8 cellular contexts compared by ENCODE assay signal in genomic region chr6:121436172-121436965, GRCh38. TPM values are rescaled to one million over a fixed set of nuclear protein-coding genes. Genes with fewer than 3 reads are reported as not detected.
DNase-seq lines count a peak whose midpoint lies in the region; ATAC-seq and TF ChIP-seq lines count a peak whose summit lies in the region.

No MANE protein-coding gene starts in this region.

- peaks cover 0 to 33% (median 17%) of the 10 kb centered on the region in 9 donors for H3K4me1 ChIP-seq in heart right ventricle
- peaks cover 0 to 15% (median 14%) of the 10 kb centered on the region in 4 donors for H3K4me1 ChIP-seq in sigmoid colon

- CTCF ChIA-PET in activated CD8-positive, alpha-beta T cell treated with anti-CD3 and anti-CD28 coated beads for 36 hours (lab: Charles Lee): interaction anchor here (1.4 kb wide), 1 partner anchor 10 kb away, joined by 3 read pairs; no protein-coding TSS in a partner anchor

- H3K4me1 Mint-ChIP-seq in activated CD8-positive, alpha-beta T cell treated with anti-CD3 and anti-CD28 coated beads for 36 hours (ENCODE audit: low read depth): peaks cover 17% of the 10 kb centered on the region

- DNase-seq in H4 (ENCODE audit: low spot score) (peak; percentile 3), heart right ventricle (no peak), sigmoid colon (no peak), hypothalamus (lab: John Stamatoyannopoulos, UW) (no peak), DMS114 treated with DMSO at 0.1 percent for 48 hours (lab: John Stamatoyannopoulos, UW; ENCODE audit: unreplicated experiment) (no peak)
- no peak for DNase-seq in activated CD8-positive, alpha-beta T cell treated with anti-CD3 and anti-CD28 coated beads for 36 hours

- peak overlapping the region; percentile 52 for H3K4me3 Mint-ChIP-seq in activated CD8-positive, alpha-beta T cell treated with anti-CD3 and anti-CD28 coated beads for 36 hours

- 1 to 3% methylated on average over 22 of the region's 22 CpGs for WGBS in heart right ventricle, 2 donors
- 4 to 6% methylated on average over 22 of the region's 22 CpGs for WGBS in sigmoid colon, 2 donors

- POLR2A ChIA-PET in activated CD8-positive, alpha-beta T cell treated with anti-CD3 and anti-CD28 coated beads for 36 hours (lab: Charles Lee): no interaction called here

- ATAC-seq in activated CD8-positive, alpha-beta T cell treated with anti-CD3 and anti-CD28 coated beads for 36 hours: no peak
- ATAC-seq in heart right ventricle (peak in 5 of 8 donors; percentile 14 to 43 (median 35)), GM18505 (IDR thresholded peaks at IDR 0.05; ENCODE audit: unreplicated experiment) (no peak), HG02588 (IDR thresholded peaks at IDR 0.05; ENCODE audit: unreplicated experiment) (no peak)

- TF ChIP-seq CTCF in activated CD8-positive, alpha-beta T cell treated with anti-CD3 and anti-CD28 coated beads for 36 hours (IDR thresholded peaks at IDR 0.05): no peak
- no peak for TF ChIP-seq CTCF in heart right ventricle (IDR thresholded peaks at IDR 0.05)
- TF ChIP-seq CTCF in sigmoid colon (IDR thresholded peaks at IDR 0.05): no peak

- TF ChIP-seq POLR2A in sigmoid colon (IDR thresholded peaks at IDR 0.05) (no peak), GM18505 (IDR thresholded peaks at IDR 0.05; ENCODE audit: borderline replicate concordance, extremely low read depth, insufficient read depth, insufficient read length) (no peak)

- no peaks in the 10 kb centered on the region for H3K9me3 Mint-ChIP-seq in activated CD8-positive, alpha-beta T cell treated with anti-CD3 and anti-CD28 coated beads for 36 hours

- intact Hi-C loops in activated CD8-positive, alpha-beta T cell treated with anti-CD3 and anti-CD28 coated beads for 36 hours (cut with micrococcal nuclease): loop anchor here (10.0 kb wide), 1 partner anchor 598 kb away; no protein-coding TSS in a partner anchor
- intact Hi-C loops in heart right ventricle (cut with DNase I): loop anchor here in 8 of 10 donors (2.0 to 10.0 kb wide), 13 partner anchors 148 to 848 kb away; no protein-coding TSS in a partner anchor
- intact Hi-C loops in sigmoid colon (cut with DNase I): loop anchor here (10.0 kb wide), 2 partner anchors 218 to 938 kb away; no protein-coding TSS in a partner anchor

- H3K27me3 ChIP-seq in heart right ventricle (peaks cover 0 to 35% (median 0%) of the 10 kb centered on the region in 7 donors), sigmoid colon (peaks cover 0 to 58% (median 9%) of the 10 kb centered on the region in 3 donors)

- peaks cover 34% of the 10 kb centered on the region for H3K27me3 Mint-ChIP-seq in activated CD8-positive, alpha-beta T cell treated with anti-CD3 and anti-CD28 coated beads for 36 hours

- no peak overlapping the region for H3K27ac Mint-ChIP-seq in activated CD8-positive, alpha-beta T cell treated with anti-CD3 and anti-CD28 coated beads for 36 hours

- peak overlapping the region; percentile 83 to 96 (median 90) for H3K27ac ChIP-seq in heart right ventricle
- peak overlapping the region; percentile 56 to 93 (median 68) for H3K27ac ChIP-seq in sigmoid colon

- H3K4me3 ChIP-seq in heart right ventricle: peak overlapping the region; percentile 54 to 82 (median 72)
- H3K4me3 ChIP-seq in sigmoid colon: peak overlapping the region; percentile 39 to 54 (median 50)

- no peak for TF ChIP-seq EP300 in sigmoid colon (IDR thresholded peaks at IDR 0.05)

- no peaks in the 10 kb centered on the region for H3K36me3 Mint-ChIP-seq in activated CD8-positive, alpha-beta T cell treated with anti-CD3 and anti-CD28 coated beads for 36 hours (ENCODE audit: low read depth)

- H3K36me3 ChIP-seq in heart right ventricle: no peaks in the 10 kb centered on the region
- H3K36me3 ChIP-seq in sigmoid colon: no peaks in the 10 kb centered on the region

- H3K9me3 ChIP-seq in heart right ventricle (no peaks in the 10 kb centered on the region), sigmoid colon (no peaks in the 10 kb centered on the region)

RNA-seq across cellular contexts. Expression of gene GJA1, which starts 0.9 kb away (rescaled TPM):
- total RNA-seq in H4 (2014; rRNA removed; shearing (Covaris generic)): 60.4 and 79.5 TPM in 2 replicates
- total RNA-seq in activated CD8-positive, alpha-beta T cell treated with anti-CD3 and anti-CD28 coated beads for 36 hours: under 1 TPM in 1 of 2 experiments, not detected in 1; 0.09 TPM
- 100 to 1,000 TPM; 105 to 404 (median 287) TPM for total RNA-seq in heart right ventricle
- polyA plus RNA-seq in heart right ventricle: 100 to 1,000 TPM in 1 of 2 donors, 10 to 100 TPM in 1; 49.2 to 101 TPM
- 10 to 100 TPM; 15.0 to 24.0 (median 19.1) TPM for total RNA-seq in sigmoid colon
- polyA plus RNA-seq in sigmoid colon: 1 to 10 TPM; 3.0 to 9.3 (median 7.2) TPM

Comparison
In these comparisons a context has a peak if more than half of its experiments do, and no peak if none do; other contexts are left out.
1. ATAC-seq: peak in heart right ventricle (5 of 8); none in activated CD8-positive, alpha-beta T cell treated with anti-CD3 and anti-CD28 coated beads for 36 hours (single experiment), GM18505 (single experiment) and HG02588 (single experiment).
2. RNA of gene GJA1, which starts 0.9 kb away (total RNA-seq): 105 to 404 TPM in heart right ventricle, 60.4 to 79.5 TPM in H4 and 15.0 to 24.0 TPM in sigmoid colon; 0.09 TPM in activated CD8-positive, alpha-beta T cell treated with anti-CD3 and anti-CD28 coated beads for 36 hours; every median in the first group is over 10 times any median in the second.